27 cellular contexts compared by ENCODE assay signal in the genomic region with DNA sequence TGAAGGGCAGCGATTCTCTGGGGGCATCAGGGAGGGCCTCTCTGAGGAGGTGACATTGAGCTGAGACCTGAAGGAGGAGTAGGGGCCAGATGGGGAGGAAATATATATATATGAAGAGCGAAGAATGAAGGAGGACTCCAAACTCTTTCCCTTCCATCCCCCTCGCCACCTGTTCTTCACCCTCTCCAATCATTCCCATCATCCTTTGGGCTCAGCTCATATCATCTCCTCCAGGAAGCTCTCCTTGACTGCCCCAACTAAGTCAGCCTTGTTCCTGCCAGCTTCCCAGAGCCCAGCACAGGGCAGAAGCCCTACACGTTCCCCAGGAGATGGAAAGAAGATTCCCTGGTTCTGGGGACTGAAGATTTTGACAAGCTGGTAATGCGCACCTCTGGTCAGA. TPM values are rescaled to one million over a fixed set of nuclear protein-coding genes. Genes with fewer than 3 reads are reported as not detected.
"Had no signal": no experiment of that assay in that cellular context is flagged by ENCODE, and none has a peak within 500 bp of the region (broad histone marks: within the 10 kb centered on the region; RNA-seq: fewer than 3 reads in every experiment).

No MANE protein-coding gene starts in this region.

- H3K36me3 Mint-ChIP-seq: memory B cell; mesothelial cell of epicardium; naive B cell; stimulated activated naive B cell treated with anti-CD40 and anti-IgM and Interleukin-4, amounts not matched to agents 10 μg/mL and 1 μg/mL and 100 μg/mL, for 72 hours had no signal

- H3K9me3 Mint-ChIP-seq: memory B cell; mesothelial cell of epicardium; naive B cell; nephron; stimulated activated naive B cell treated with anti-CD40 and anti-IgM and Interleukin-4, amounts not matched to agents 10 μg/mL and 1 μg/mL and 100 μg/mL, for 72 hours; stimulated activated naive CD8-positive, alpha-beta T cell treated with anti-CD3 and anti-CD28 coated beads, Interleukin-15, amount 100 ng/mL, for 72 hours had no signal

- H3K4me3 Mint-ChIP-seq: memory B cell; mesothelial cell of epicardium; naive B cell; nephron; stimulated activated naive B cell treated with anti-CD40 and anti-IgM and Interleukin-4, amounts not matched to agents 10 μg/mL and 1 μg/mL and 100 μg/mL, for 72 hours; stimulated activated naive CD8-positive, alpha-beta T cell treated with anti-CD3 and anti-CD28 coated beads, Interleukin-15, amount 100 ng/mL, for 72 hours had no signal

- H2AFZ ChIP-seq: hepatocyte had no signal

- H3K36me3 ChIP-seq: colonic mucosa, esophagus squamous epithelium, gastroesophageal sphincter, left ventricle myocardium inferior, lower lobe of right lung, neutrophil, sigmoid colon, thoracic aorta, transverse colon had no signal

- DNase-seq: colonic mucosa; dermis blood vessel endothelial cell; esophagus squamous epithelium; foreskin fibroblast; head of caudate nucleus; kidney; left cardiac atrium; left ventricle myocardium inferior; lower lobe of right lung; naive B cell; sigmoid colon; stimulated activated CD4-positive, alpha-beta T cell treated with anti-CD3 and anti-CD28 coated beads, Interleukin-2, amount 100 ng/mL, for 24 hours; stimulated activated CD4-positive, alpha-beta T cell treated with anti-CD3 and anti-CD28 coated beads, Interleukin-4, amount 100 ng/mL, for 4 hours; stimulated activated naive B cell treated with anti-CD40 and anti-IgM and Interleukin-4, amounts not matched to agents 10 μg/mL and 1 μg/mL and 100 μg/mL, for 72 hours; stimulated activated naive CD8-positive, alpha-beta T cell treated with anti-CD3 and anti-CD28 coated beads, Interleukin-15, amount 100 ng/mL, for 72 hours; substantia nigra; transverse colon had no signal

- H3K4me1 ChIP-seq: colonic mucosa, lower lobe of right lung, sigmoid colon, transverse colon had no signal

- H3K27ac ChIP-seq: colonic mucosa, esophagus squamous epithelium, gastroesophageal sphincter, hepatocyte, left ventricle myocardium inferior, lower lobe of right lung, neutrophil, sigmoid colon, skin epidermis, thoracic aorta, transverse colon had no signal

- H3K4me2 ChIP-seq: hepatocyte had no signal

- H3K4me3 ChIP-seq: colonic mucosa, esophagus squamous epithelium, gastroesophageal sphincter, hepatocyte, left ventricle myocardium inferior, lower lobe of right lung, sigmoid colon, skin epidermis, thoracic aorta, transverse colon had no signal

- H3K79me2 ChIP-seq: hepatocyte had no signal

- H3K9me3 ChIP-seq: colonic mucosa, esophagus squamous epithelium, gastroesophageal sphincter, left ventricle myocardium inferior, lower lobe of right lung, neutrophil, sigmoid colon, thoracic aorta, transverse colon had no signal

- H3K27ac Mint-ChIP-seq: memory B cell; mesothelial cell of epicardium; nephron; stimulated activated naive B cell treated with anti-CD40 and anti-IgM and Interleukin-4, amounts not matched to agents 10 μg/mL and 1 μg/mL and 100 μg/mL, for 72 hours had no signal

RNA-seq across cellular contexts. Expression of gene SEMA6B, which starts 33.0 kb away (rescaled TPM):
- total RNA-seq: epithelial cell of proximal tubule had no signal

RNA-seq across cellular contexts. Expression of gene LRG1, which starts 52.6 kb away (rescaled TPM):
- total RNA-seq: osteocyte had no signal

RNA-seq across cellular contexts. Expression of gene PLIN5, which starts 57.4 kb away (rescaled TPM):
- total RNA-seq: osteocyte had no signal
